Comparison of ENCODE assay signal across 18 cellular contexts in genomic region chr2:60508307-60508706, GRCh38. TPM values are rescaled to one million over a fixed set of nuclear protein-coding genes. Genes with fewer than 3 reads are reported as not detected.
A peak's percentile ranks its signal among the peaks of the same experiment; 100 is the strongest.
DNase-seq lines count a peak whose midpoint lies in the region; ATAC-seq and TF ChIP-seq lines count a peak whose summit lies in the region.
"Had no signal": no experiment of that assay in that cellular context is flagged by ENCODE, and none has a peak within 500 bp of the region (broad histone marks: within the 10 kb centered on the region; RNA-seq: fewer than 3 reads in every experiment).

No MANE protein-coding gene starts in this region.

- H3K4me3 Mint-ChIP-seq in CD14-positive monocyte, result peak overlapping the region in 1 of 2 donors; percentile 47
- H3K4me3 Mint-ChIP-seq: activated CD4-positive, alpha-beta T cell treated with anti-CD3 and anti-CD28 coated beads, Interleukin-2, amount 10 ng/mL, durations not matched to agents 24 days and 14 days; naive thymus-derived CD8-positive, alpha-beta T cell had no signal

- WGBS in hepatocyte (ENCODE audit: low lambda C conversion rate, missing lambda C conversion rate), result 82% methylated on average over 6 of the region's 6 CpGs

- peaks cover 16 to 30% of the 10 kb centered on the region in 2 donors for H3K36me3 Mint-ChIP-seq in CD14-positive monocyte
- H3K36me3 Mint-ChIP-seq: naive thymus-derived CD8-positive, alpha-beta T cell had no signal

- H4K20me1 ChIP-seq in hepatocyte (ENCODE audit: insufficient read depth, poor library complexity, severe bottlenecking), result peaks cover 12% of the 10 kb centered on the region

- H3K4me3 ChIP-seq in hepatocyte, result no peak overlapping the region
- no peak overlapping the region for H3K4me3 ChIP-seq in neutrophil (ENCODE audit: low read depth in 1 of 2, low read length in 1 of 2)
- no peak overlapping the region for H3K4me3 ChIP-seq in tibial artery

- no peak for ATAC-seq in esophagus mucosa
- ATAC-seq: naive thymus-derived CD8-positive, alpha-beta T cell had no signal

- H3K4me2 ChIP-seq in hepatocyte, result no peak overlapping the region

- DNase-seq in CD14-positive monocyte (ENCODE audit: low spot score), result no peak
- peak; percentile 29 for DNase-seq in HuH-7.5 (ENCODE audit: low spot score)
- no peak for DNase-seq in hepatocyte (ENCODE audit: low spot score)
- no peak for DNase-seq in midbrain (lab: John Stamatoyannopoulos, UW)
- DNase-seq in NCI-H1092 treated with DMSO at 0.1 percent for 48 hours (lab: John Stamatoyannopoulos, UW), result no peak
- no peak for DNase-seq in tibial artery
- DNase-seq: activated CD4-positive, alpha-beta T cell treated with anti-CD3 and anti-CD28 coated beads, Interleukin-2, amount 10 ng/mL, durations not matched to agents 24 days and 14 days; activated effector memory CD4-positive, alpha-beta T cell treated with anti-CD3 and anti-CD28 coated beads, Interleukin-2, amount 50 U/mL, for 16 hours; amniotic stem cell; caudate nucleus; DMS79; glutamatergic neuron; naive thymus-derived CD8-positive, alpha-beta T cell; NCI-H1092; NCI-H510A treated with DMSO at 0.1 percent for 48 hours had no signal

- TF ChIP-seq CTCF in CD14-positive monocyte (IDR thresholded peaks at IDR 0.05), result no peak
- TF ChIP-seq CTCF in hepatocyte (IDR thresholded peaks at IDR 0.05; ENCODE audit: poor library complexity), result no peak
- TF ChIP-seq CTCF in neutrophil (IDR thresholded peaks at IDR 0.05), result no peak
- no peak for TF ChIP-seq CTCF in tibial artery (IDR thresholded peaks at IDR 0.05)

- H3K27me3 ChIP-seq in hepatocyte, result no peaks in the 10 kb centered on the region
- H3K27me3 ChIP-seq in neutrophil, result no peaks in the 10 kb centered on the region
- H3K27me3 ChIP-seq in tibial artery, result peaks cover 0 to 4% of the 10 kb centered on the region in 2 donors

- peak overlapping the region; percentile 17 for H3K27ac ChIP-seq in hepatocyte
- peak overlapping the region; percentile 88 for H3K27ac ChIP-seq in neutrophil
- no peak overlapping the region for H3K27ac ChIP-seq in tibial artery
- H3K27ac ChIP-seq: RWPE1 had no signal

- H3K4me1 Mint-ChIP-seq in CD14-positive monocyte, result peaks cover 71% of the 10 kb centered on the region
- H3K4me1 Mint-ChIP-seq: activated CD4-positive, alpha-beta T cell treated with anti-CD3 and anti-CD28 coated beads, Interleukin-2, amount 10 ng/mL, durations not matched to agents 24 days and 14 days had no signal

- no peaks in the 10 kb centered on the region for H3K9me2 ChIP-seq in hepatocyte (replicated peaks; ENCODE audit: insufficient read depth)

- intact Hi-C loops in CD14-positive monocyte (cut with micrococcal nuclease), result no loop called here
- intact Hi-C loops in tibial artery (cut with DNase I; ENCODE audit: low total_unique reads), result no loop called here

- H3K27ac Mint-ChIP-seq in CD14-positive monocyte, result peak overlapping the region; percentile 49 to 90 (median 73)
- H3K27ac Mint-ChIP-seq: activated CD4-positive, alpha-beta T cell treated with anti-CD3 and anti-CD28 coated beads, Interleukin-2, amount 10 ng/mL, durations not matched to agents 24 days and 14 days had no signal

- no peaks in the 10 kb centered on the region for H3K36me3 ChIP-seq in hepatocyte (replicated peaks; ENCODE audit: insufficient read depth, low read depth)
- H3K36me3 ChIP-seq in neutrophil, result no peaks in the 10 kb centered on the region
- no peaks in the 10 kb centered on the region for H3K36me3 ChIP-seq in tibial artery

- peaks cover 0 to 3% (median 0%) of the 10 kb centered on the region in 7 donors for H3K9me3 Mint-ChIP-seq in CD14-positive monocyte
- H3K9me3 Mint-ChIP-seq: activated CD4-positive, alpha-beta T cell treated with anti-CD3 and anti-CD28 coated beads, Interleukin-2, amount 10 ng/mL, durations not matched to agents 24 days and 14 days; naive thymus-derived CD8-positive, alpha-beta T cell had no signal

- H3K9me3 ChIP-seq in hepatocyte (ENCODE audit: low read depth), result no peaks in the 10 kb centered on the region
- no peaks in the 10 kb centered on the region for H3K9me3 ChIP-seq in neutrophil
- H3K9me3 ChIP-seq in tibial artery, result no peaks in the 10 kb centered on the region

- H2AFZ ChIP-seq in hepatocyte, result no peak overlapping the region

- no peaks in the 10 kb centered on the region for H3K27me3 Mint-ChIP-seq in CD14-positive monocyte (ENCODE audit: low read depth in 3 of 3)

- peaks cover 98% of the 10 kb centered on the region for H3K79me2 ChIP-seq in hepatocyte

- H3K4me1 ChIP-seq in hepatocyte (ENCODE audit: insufficient read depth) (peaks cover 36% of the 10 kb centered on the region), neutrophil (ENCODE audit: control insufficient read depth in 1 of 2, insufficient read depth in 1 of 2, low read depth in 1 of 2, low read length in 1 of 2) (peaks cover 86 to 87% of the 10 kb centered on the region in 2 experiments), tibial artery (no peaks in the 10 kb centered on the region)

RNA-seq across cellular contexts. Expression of gene BCL11A, which starts 45.1 kb away (rescaled TPM):
- polyA plus RNA-seq in CD14-positive monocyte (10 to 100 TPM in 1 of 2 donors, 1 to 10 TPM in 1; 8.7 to 11.1 TPM), hepatocyte (18.4 and 22.6 TPM in 2 replicates)
- total RNA-seq in hepatocyte (11.6 and 14.4 TPM in 2 replicates), esophagus mucosa (43.0 TPM)
- total RNA-seq: activated CD4-positive, alpha-beta T cell treated with anti-CD3 and anti-CD28 coated beads, Interleukin-2, amount 10 ng/mL, durations not matched to agents 24 days and 14 days had no signal

Comparison
In these comparisons a context has a peak if more than half of its experiments do, and no peak if none do; other contexts are left out.
1. H3K27ac ChIP-seq: peak in hepatocyte (single experiment) and neutrophil (single experiment); none in tibial artery (0 of 2).